In genomic region chr2:235616846-235617245, GRCh38 we compare ENCODE assay signal across 17 cellular contexts.
A peak's percentile ranks its signal among the peaks of the same experiment; 100 is the strongest.
DNase-seq lines count a peak whose midpoint lies in the region; ATAC-seq and TF ChIP-seq lines count a peak whose summit lies in the region.
"Had no signal": no experiment of that assay in that cellular context is flagged by ENCODE, and none has a peak within 500 bp of the region (broad histone marks: within the 10 kb centered on the region; RNA-seq: fewer than 3 reads in every experiment).

No MANE protein-coding gene starts in this region.

- POLR2A ChIA-PET in RWPE1 (lab: Yijun Ruan, JAX; ENCODE audit: low non-redundant PET), result no interaction called here

- peak in 2 of 4 donors; percentile 23 to 25 for ATAC-seq in heart left ventricle
- ATAC-seq: activated naive CD8-positive, alpha-beta T cell treated with anti-CD3 and anti-CD28 coated beads, Interleukin-2, amount 50 U/mL, for 24 hours had no signal

- intact Hi-C loops in heart left ventricle (cut with DNase I), result loop anchor here in 1 of 10 donors (5.0 kb wide), 1 partner anchor 45 kb away; no protein-coding TSS in a partner anchor

- TF ChIP-seq CTCF in heart left ventricle (IDR thresholded peaks at IDR 0.05) (no peak), RWPE1 (conservative IDR thresholded peaks at IDR 0.05; ENCODE audit: low read depth) (no peak)

- H3K27ac ChIP-seq in BLaER1, result 0 out of 2 replicates have a peak overlapping the region, but pooled peaks have one; percentile 7
- H3K27ac ChIP-seq in cingulate gyrus (ENCODE audit: low read depth, low read length), result peak overlapping the region; percentile 86
- peak overlapping the region; percentile 49 to 90 (median 60) for H3K27ac ChIP-seq in heart left ventricle
- H3K27ac ChIP-seq in RWPE1, result no peak overlapping the region
- H3K27ac ChIP-seq: upper lobe of left lung had no signal

- H4K20me1 ChIP-seq in BLaER1, result peaks cover 56% of the 10 kb centered on the region

- peaks cover 77% of the 10 kb centered on the region for H3K4me1 ChIP-seq in BLaER1
- H3K4me1 ChIP-seq in heart left ventricle, result peaks cover 0 to 50% (median 30%) of the 10 kb centered on the region in 12 donors

- H3K36me3 ChIP-seq in BLaER1 (no peaks in the 10 kb centered on the region), heart left ventricle (no peaks in the 10 kb centered on the region)
- H3K36me3 ChIP-seq: Peyer's patch, upper lobe of left lung had no signal

- H3K27me3 ChIP-seq in BLaER1, result no peaks in the 10 kb centered on the region
- H3K27me3 ChIP-seq in heart left ventricle, result no peaks in the 10 kb centered on the region
- H3K27me3 ChIP-seq: Peyer's patch, upper lobe of left lung had no signal

- no peaks in the 10 kb centered on the region for H3K9me3 ChIP-seq in BLaER1
- H3K9me3 ChIP-seq in heart left ventricle, result no peaks in the 10 kb centered on the region
- H3K9me3 ChIP-seq: Peyer's patch, upper lobe of left lung had no signal

- no peak overlapping the region for H3K9ac ChIP-seq in BLaER1

- CTCF ChIA-PET in RWPE1 (lab: Yijun Ruan, JAX), result interaction anchor here (1.0 kb wide), 1 partner anchor 22 kb away, joined by 3 read pairs; no protein-coding TSS in a partner anchor

- H3K4me3 ChIP-seq in BLaER1, result no peak overlapping the region
- peak overlapping the region in 4 of 12 donors; percentile 0 to 8 (median 2) for H3K4me3 ChIP-seq in heart left ventricle
- H3K4me3 ChIP-seq: lung, Peyer's patch, upper lobe of left lung had no signal

- WGBS in heart left ventricle, 4 donors, result 42 to 58% (median 52%) methylated on average over 3 of the region's 3 CpGs

- H3K4me2 ChIP-seq in BLaER1, result peak overlapping the region; percentile 60

- TF ChIP-seq POLR2A in heart left ventricle (IDR thresholded peaks at IDR 0.05), result no peak

- DNase-seq in heart left ventricle (peak in 1 of 5 donors; percentile 39), stromal cell of bone marrow (ENCODE audit: low read depth) (peak; percentile 65), retina (no peak), SHP77 (lab: John Stamatoyannopoulos, UW) (no peak), RWPE1 (ENCODE audit: low spot score) (no peak), NCI-H1417 (lab: John Stamatoyannopoulos, UW) (no peak)
- DNase-seq: activated CD4-positive, alpha-beta memory T cell treated with anti-CD3 and anti-CD28 coated beads, Interleukin-2, amount 10 ng/mL, durations not matched to agents 7 days and 5 days; activated naive CD8-positive, alpha-beta T cell treated with anti-CD3 and anti-CD28 coated beads, Interleukin-2, amount 50 U/mL, for 24 hours; Calu3; cerebellar nuclear complex; HFFc6; nephron progenitor cell; Peyer's patch; upper lobe of left lung had no signal
